ENCODE assay signal across 22 cellular contexts in the genomic region with DNA sequence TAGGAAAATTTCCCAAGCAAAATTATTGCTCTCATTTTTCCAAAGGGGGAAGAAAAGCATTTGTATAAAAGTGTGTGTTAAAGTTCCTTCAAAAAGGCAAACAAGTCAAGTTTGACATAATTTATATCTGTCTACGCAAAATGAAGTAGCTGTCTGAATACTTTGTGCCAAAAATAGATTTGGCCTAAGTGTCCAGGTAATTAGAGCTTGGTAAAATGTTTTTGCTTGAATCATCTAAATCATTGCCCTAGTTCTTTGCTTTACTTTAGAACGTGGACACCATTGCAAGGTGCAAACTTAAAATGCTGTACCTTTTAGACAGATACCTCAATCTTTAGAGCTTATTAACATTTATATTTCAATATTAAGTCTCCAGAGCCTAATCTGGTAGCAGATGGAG.
"Had no signal": no experiment of that assay in that cellular context is flagged by ENCODE, and none has a peak within 500 bp of the region (broad histone marks: within the 10 kb centered on the region; RNA-seq: fewer than 3 reads in every experiment).

No MANE protein-coding gene starts in this region.

- H3K27ac ChIP-seq: colonic mucosa, epithelial cell of prostate, esophagus squamous epithelium, heart left ventricle, hepatocyte, left ventricle myocardium inferior, lower lobe of right lung had no signal

- ATAC-seq: effector memory CD8-positive, alpha-beta T cell; esophagus mucosa; gastroesophageal sphincter; heart left ventricle; left lobe of liver; lower lobe of right lung had no signal

- H3K27me3 ChIP-seq: colonic mucosa, esophagus squamous epithelium, gastroesophageal sphincter, heart left ventricle, hepatocyte had no signal

- H3K4me3 ChIP-seq: colonic mucosa, esophagus squamous epithelium, gastroesophageal sphincter, heart left ventricle, hepatocyte, left ventricle myocardium inferior, lower lobe of right lung, mucosa of descending colon had no signal

- H3K9me3 ChIP-seq: colonic mucosa, esophagus squamous epithelium, gastroesophageal sphincter, heart left ventricle, left ventricle myocardium inferior, lower lobe of right lung, mucosa of descending colon had no signal

- DNase-seq: cortex of kidney; effector CD8-positive, alpha-beta T cell; effector memory CD8-positive, alpha-beta T cell; esophagus squamous epithelium; foreskin fibroblast; foreskin melanocyte; heart left ventricle; hypothalamus; immature natural killer cell; islet precursor cell; kidney; kidney glomerular epithelial cell; left ventricle myocardium inferior; lower lobe of right lung; mesenchymal stem cell had no signal

- H3K36me3 ChIP-seq: colonic mucosa, esophagus squamous epithelium, gastroesophageal sphincter, heart left ventricle, left ventricle myocardium inferior, lower lobe of right lung had no signal

- H3K4me1 ChIP-seq: colonic mucosa, esophagus squamous epithelium, lower lobe of right lung had no signal
